In genomic region chr1:72397786-72398185, GRCh38 we compare ENCODE assay signal across 10 cellular contexts.
DNase-seq lines count a peak whose midpoint lies in the region; ATAC-seq and TF ChIP-seq lines count a peak whose summit lies in the region.
"Had no signal": no experiment of that assay in that cellular context is flagged by ENCODE, and none has a peak within 500 bp of the region (broad histone marks: within the 10 kb centered on the region; RNA-seq: fewer than 3 reads in every experiment).

No MANE protein-coding gene starts in this region.

- ATAC-seq in left ventricle myocardium superior (peak; percentile 63), heart right ventricle (no peak), GM19455 (IDR thresholded peaks at IDR 0.05; ENCODE audit: unreplicated experiment) (no peak)

- no peak for TF ChIP-seq CTCF in heart right ventricle (IDR thresholded peaks at IDR 0.05)

- no peaks in the 10 kb centered on the region for H3K27me3 ChIP-seq in heart right ventricle
- no peaks in the 10 kb centered on the region for H3K27me3 ChIP-seq in effector memory CD4-positive, alpha-beta T cell (replicated peaks; ENCODE audit: control insufficient read depth, insufficient read depth, low read length, poor library complexity, severe bottlenecking)

- H3K9me3 ChIP-seq in heart right ventricle: no peaks in the 10 kb centered on the region
- H3K9me3 ChIP-seq in effector memory CD4-positive, alpha-beta T cell (ENCODE audit: control insufficient read depth, low read length): no peaks in the 10 kb centered on the region

- no peaks in the 10 kb centered on the region for H3K4me1 ChIP-seq in heart right ventricle
- H3K4me1 ChIP-seq in effector memory CD4-positive, alpha-beta T cell (ENCODE audit: control insufficient read depth, insufficient read depth, low read length, poor library complexity, severe bottlenecking): no peaks in the 10 kb centered on the region

- no peaks in the 10 kb centered on the region for H3K36me3 ChIP-seq in heart right ventricle
- no peaks in the 10 kb centered on the region for H3K36me3 ChIP-seq in effector memory CD4-positive, alpha-beta T cell (ENCODE audit: control insufficient read depth, insufficient read depth, low read length)

- H3K4me3 ChIP-seq in heart right ventricle: no peak overlapping the region
- H3K4me3 ChIP-seq in effector memory CD4-positive, alpha-beta T cell (ENCODE audit: insufficient read depth, low read depth, low read length, poor library complexity, severe bottlenecking): no peak overlapping the region

- DNase-seq in left ventricle myocardium superior (peak; percentile 9), heart right ventricle (no peak), NCI-H345 (lab: John Stamatoyannopoulos, UW) (peak; percentile 30), epithelial cell of prostate (ENCODE audit: low read depth, low spot score) (peak; percentile 6), NCI-H146 treated with DMSO at 0.1 percent for 48 hours (lab: John Stamatoyannopoulos, UW; ENCODE audit: unreplicated experiment) (no peak), cortex of kidney (lab: John Stamatoyannopoulos, UW) (no peak)
- DNase-seq in effector memory CD4-positive, alpha-beta T cell: no peak
- DNase-seq: activated effector memory CD4-positive, alpha-beta T cell treated with anti-CD3 and anti-CD28 coated beads, Interleukin-2, amount 50 U/mL, for 16 hours; NCI-H774 had no signal

- H3K27ac ChIP-seq in heart right ventricle (no peak overlapping the region), epithelial cell of prostate (no peak overlapping the region)
- no peak overlapping the region for H3K27ac ChIP-seq in effector memory CD4-positive, alpha-beta T cell (ENCODE audit: insufficient read depth, low read length, poor library complexity, severe bottlenecking)

- intact Hi-C loops in left ventricle myocardium superior (cut with micrococcal nuclease) (no loop called here), heart right ventricle (cut with DNase I) (no loop called here)

Comparison
In these comparisons a context has a peak if more than half of its experiments do, and no peak if none do; other contexts are left out.
1. DNase-seq: peak in left ventricle myocardium superior (single experiment), NCI-H345 (single experiment) and epithelial cell of prostate (single experiment); none in heart right ventricle (0 of 2), NCI-H146 treated with DMSO at 0.1 percent for 48 hours (single experiment), effector memory CD4-positive, alpha-beta T cell (0 of 3) and cortex of kidney (single experiment).